8 cellular contexts compared by ENCODE assay signal in the genomic region with DNA sequence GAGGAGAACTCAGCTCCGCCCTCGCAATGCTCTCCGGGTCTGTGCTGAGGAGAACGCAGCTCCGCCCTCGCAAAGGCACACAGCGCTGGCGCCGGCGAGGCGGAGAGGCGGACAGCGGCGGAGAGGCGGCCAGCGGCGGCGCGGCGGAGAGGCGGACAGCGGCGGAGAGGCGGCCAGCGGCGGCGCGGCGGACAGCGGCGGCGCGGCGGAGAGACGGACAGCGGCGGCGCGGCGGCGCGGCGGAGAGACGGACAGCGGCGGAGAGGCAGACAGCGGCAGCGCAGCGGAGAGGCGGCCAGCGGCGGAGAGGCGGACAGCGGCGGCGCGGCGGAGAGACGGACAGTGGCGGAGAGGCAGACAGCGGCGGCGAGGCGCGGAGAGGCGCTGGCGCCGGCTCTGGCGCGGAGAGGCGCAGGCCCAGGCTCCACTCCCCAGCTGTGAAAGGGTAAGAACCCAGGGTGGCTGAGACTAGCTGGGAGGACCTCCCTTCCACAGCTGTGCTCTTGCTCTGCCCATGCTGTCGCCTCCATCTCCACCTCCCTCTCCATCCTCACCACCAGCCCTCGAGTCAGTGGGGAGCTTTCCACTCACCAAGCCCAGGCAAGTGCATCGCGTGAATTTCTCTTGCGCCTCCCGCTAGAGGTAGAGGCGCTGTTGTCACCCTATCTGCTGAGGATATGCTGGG.
DNase-seq lines count a peak whose midpoint lies in the region; ATAC-seq and TF ChIP-seq lines count a peak whose summit lies in the region.
"Not testable (repeated sequence)": the region's sequence is repeated elsewhere in the genome, so short reads cannot be mapped to it uniquely, and the experiment has no call there.

No MANE protein-coding gene starts in this region.

- H3K27ac ChIP-seq in upper lobe of left lung: not testable (repeated sequence)

- H3K4me3 ChIP-seq in MG63: not testable (repeated sequence)
- H3K4me3 ChIP-seq in adipocyte (ENCODE audit: low read length): peak overlapping the region; percentile 73
- peak overlapping the region; percentile 50 for H3K4me3 ChIP-seq in fibroblast of villous mesenchyme (ENCODE audit: low read depth, low read length)
- H3K4me3 ChIP-seq in upper lobe of left lung: peak overlapping the region in 2 of 4 donors; percentile 8 to 16

- TF ChIP-seq CTCF in fibroblast of villous mesenchyme (IDR thresholded peaks at IDR 0.05; ENCODE audit: insufficient read depth, low read depth, low read length); progenitor cell of endocrine pancreas (IDR thresholded peaks at IDR 0.05; ENCODE audit: unreplicated experiment); upper lobe of left lung (IDR thresholded peaks at IDR 0.05): not testable (repeated sequence)

- H3K27ac Mint-ChIP-seq in progenitor cell of endocrine pancreas: not testable (repeated sequence)

- not testable (repeated sequence) for ATAC-seq in upper lobe of left lung (ENCODE audit: low FRiP score in 2 of 2)

- peak overlapping the region; percentile 38 for H3K4me3 Mint-ChIP-seq in progenitor cell of endocrine pancreas (ENCODE audit: low read depth)

- H3K9me3 ChIP-seq in MG63; adipocyte (ENCODE audit: control insufficient read depth, low read length); upper lobe of left lung: not testable (repeated sequence)

- peak overlapping the region; percentile 39 for H3K9ac ChIP-seq in adipocyte (ENCODE audit: low read length)

- not testable (repeated sequence) for H3K27me3 ChIP-seq in MG63; adipocyte (replicated peaks; ENCODE audit: control insufficient read depth, insufficient read depth, low read length); upper lobe of left lung

- H3K9me3 Mint-ChIP-seq in progenitor cell of endocrine pancreas (ENCODE audit: low read depth): peaks cover 17% of the 10 kb centered on the region

- not testable (repeated sequence) for H3K36me3 Mint-ChIP-seq in progenitor cell of endocrine pancreas (ENCODE audit: insufficient read depth)

- TF ChIP-seq POLR2A in upper lobe of left lung (IDR thresholded peaks at IDR 0.05): not testable (repeated sequence)

- H3K36me3 ChIP-seq in MG63; adipocyte (ENCODE audit: control insufficient read depth, insufficient read depth, low read length, severe bottlenecking); upper lobe of left lung: not testable (repeated sequence)

- DNase-seq in Daoy (ENCODE audit: low read depth) (peak; percentile 57), MG63 (peak; percentile 31), fibroblast of villous mesenchyme (ENCODE audit: low read depth) (peak; percentile 51), iPS-NIHi11 (ENCODE audit: low spot score) (peak; percentile 21), mesenteric fat pad (ENCODE audit: low spot score) (peak; percentile 87), upper lobe of left lung (peak; percentile 23 to 87)
- DNase-seq in adipocyte (ENCODE audit: low read depth); progenitor cell of endocrine pancreas (ENCODE audit: low spot score, unreplicated experiment): not testable (repeated sequence)

- not testable (repeated sequence) for TF ChIP-seq EP300 in upper lobe of left lung (IDR thresholded peaks at IDR 0.05)

- H3K4me1 ChIP-seq in adipocyte (ENCODE audit: control insufficient read depth, insufficient read depth, low read length); upper lobe of left lung: not testable (repeated sequence)

- H3K4me1 Mint-ChIP-seq in progenitor cell of endocrine pancreas (ENCODE audit: low read depth): not testable (repeated sequence)

- WGBS in upper lobe of left lung, 2 donors: 87% methylated on average over 41 to 68 of the region's 78 CpGs

- H3K27me3 Mint-ChIP-seq in progenitor cell of endocrine pancreas: not testable (repeated sequence)
